In the genomic region with DNA sequence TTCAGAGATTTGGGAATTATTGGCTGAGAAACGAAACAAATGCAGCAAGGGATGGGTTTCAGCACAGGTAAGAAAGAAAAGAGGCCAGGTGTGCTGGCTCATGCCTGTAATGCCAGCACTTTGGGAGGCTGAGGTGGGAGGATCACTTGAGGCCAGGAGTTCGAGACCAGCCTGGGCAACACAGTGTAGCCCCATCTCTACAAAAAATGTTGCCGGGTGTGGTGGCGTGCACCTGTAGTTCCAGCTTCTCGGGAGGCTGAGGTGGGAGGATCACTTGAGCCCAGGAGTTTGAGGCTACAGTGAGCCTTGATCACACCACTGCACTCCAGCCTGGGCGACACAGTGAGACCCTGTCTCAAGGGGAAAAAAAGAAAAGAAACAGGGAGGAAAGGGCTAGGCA, we compare ENCODE assay signal across 17 cellular contexts. TPM values are rescaled to one million over a fixed set of nuclear protein-coding genes. Genes with fewer than 3 reads are reported as not detected.
A peak's percentile ranks its signal among the peaks of the same experiment; 100 is the strongest.
DNase-seq lines count a peak whose midpoint lies in the region; ATAC-seq, FAIRE-seq and TF ChIP-seq lines count a peak whose summit lies in the region.
"Not testable (repeated sequence)": the region's sequence is repeated elsewhere in the genome, so short reads cannot be mapped to it uniquely, and the experiment has no call there.
"Had no signal": no experiment of that assay in that cellular context is flagged by ENCODE, and none has a peak within 500 bp of the region (broad histone marks: within the 10 kb centered on the region; RNA-seq: fewer than 3 reads in every experiment).

No MANE protein-coding gene starts in this region.

- not testable (repeated sequence) for H3K36me3 Mint-ChIP-seq in activated CD8-positive, alpha-beta memory T cell treated with anti-CD3 and anti-CD28 coated beads, Interleukin-2, amount 10 ng/mL, durations not matched to agents 7 days and 5 days
- H3K36me3 Mint-ChIP-seq in brain (peaks cover 23% of the 10 kb centered on the region), endothelial cell (ENCODE audit: low read depth, unreplicated experiment) (peaks cover 52% of the 10 kb centered on the region), osteocyte (ENCODE audit: unreplicated experiment) (peaks cover 34% of the 10 kb centered on the region)

- not testable (repeated sequence) for ATAC-seq in activated CD8-positive, alpha-beta memory T cell treated with anti-CD3 and anti-CD28 coated beads, Interleukin-2, amount 10 ng/mL, durations not matched to agents 7 days and 5 days; HepG2

- H3K27me3 Mint-ChIP-seq in activated CD8-positive, alpha-beta memory T cell treated with anti-CD3 and anti-CD28 coated beads, Interleukin-2, amount 10 ng/mL, durations not matched to agents 7 days and 5 days; brain; osteocyte (ENCODE audit: unreplicated experiment): not testable (repeated sequence)
- H3K27me3 Mint-ChIP-seq in endothelial cell (ENCODE audit: unreplicated experiment): peaks cover 12% of the 10 kb centered on the region

- 94% methylated on average over 6 of the region's 6 CpGs for WGBS in HepG2 (ENCODE audit: low lambda C conversion rate)

- H3K27ac ChIP-seq in OCI-LY1 (ENCODE audit: low read depth, low read length, poor library complexity, severe bottlenecking): peak overlapping the region; percentile 65
- not testable (repeated sequence) for H3K27ac ChIP-seq in HepG2 (ENCODE audit: extremely low read length, insufficient read depth, low read length); neural cell (ENCODE audit: low read length)
- peak overlapping the region; percentile 78 for H3K27ac ChIP-seq in subcutaneous abdominal adipose tissue (ENCODE audit: low read depth, low read length)

- not testable (repeated sequence) for TF ChIP-seq RAD21 in HepG2 (CRISPR knock-in tag; IDR thresholded peaks at IDR 0.05); neural cell (conservative IDR thresholded peaks at IDR 0.05)

- H3K9me3 Mint-ChIP-seq in activated CD8-positive, alpha-beta memory T cell treated with anti-CD3 and anti-CD28 coated beads, Interleukin-2, amount 10 ng/mL, durations not matched to agents 7 days and 5 days (ENCODE audit: low read depth); brain; endothelial cell (ENCODE audit: unreplicated experiment); osteocyte (ENCODE audit: unreplicated experiment): not testable (repeated sequence)

- not testable (repeated sequence) for H2AFZ ChIP-seq in OCI-LY1 (ENCODE audit: low read length); HepG2 (ENCODE audit: low read length); neural cell (ENCODE audit: low read depth, low read length)

- TF ChIP-seq CTCF in OCI-LY1 (IDR thresholded peaks at IDR 0.05; ENCODE audit: low read length); brain (conservative IDR thresholded peaks at IDR 0.05); endothelial cell (IDR thresholded peaks at IDR 0.05; ENCODE audit: unreplicated experiment); HepG2 (CRISPR knock-in tag; IDR thresholded peaks at IDR 0.05); neural cell (IDR thresholded peaks at IDR 0.05; ENCODE audit: poor library complexity, severe bottlenecking); osteocyte (IDR thresholded peaks at IDR 0.05): not testable (repeated sequence)

- not testable (repeated sequence) for H3K4me3 Mint-ChIP-seq in activated CD8-positive, alpha-beta memory T cell treated with anti-CD3 and anti-CD28 coated beads, Interleukin-2, amount 10 ng/mL, durations not matched to agents 7 days and 5 days; brain; osteocyte (ENCODE audit: unreplicated experiment)
- peak overlapping the region; percentile 13 for H3K4me3 Mint-ChIP-seq in endothelial cell (ENCODE audit: unreplicated experiment)

- H3K36me3 ChIP-seq in OCI-LY1 (ENCODE audit: insufficient read depth, low read length): peaks cover 22% of the 10 kb centered on the region; the same call in 1 of the 2 replicates
- not testable (repeated sequence) for H3K36me3 ChIP-seq in HepG2 (replicated peaks in 1 of 2; ENCODE audit: control insufficient read depth in 1 of 2, insufficient read depth in 2 of 2, low read length in 2 of 2); neural cell (ENCODE audit: insufficient read depth, low read length); subcutaneous abdominal adipose tissue (ENCODE audit: control insufficient read depth in 5 of 5, insufficient read depth in 5 of 5, low read length in 5 of 5)

- not testable (repeated sequence) for H3K9ac ChIP-seq in OCI-LY1 (ENCODE audit: low read length); HepG2 (ENCODE audit: insufficient read depth, low read depth, low read length); neural cell (ENCODE audit: low read length); subcutaneous abdominal adipose tissue (ENCODE audit: low read length in 5 of 5)

- not testable (repeated sequence) for H3K27me3 ChIP-seq in OCI-LY1 (ENCODE audit: insufficient read depth, low read length); HepG2 (ENCODE audit: control insufficient read depth in 1 of 2, insufficient read depth in 2 of 2, low read length in 2 of 2); neural cell (ENCODE audit: insufficient read depth, low read depth, low read length); subcutaneous abdominal adipose tissue (ENCODE audit: control insufficient read depth in 5 of 5, insufficient read depth in 4 of 5, low read length in 5 of 5)

- TF ChIP-seq POLR2A in HepG2 (IDR thresholded peaks at IDR 0.05; ENCODE audit: insufficient read depth in 1 of 2, low read depth in 2 of 2, low read length in 2 of 2): not testable (repeated sequence)

- FAIRE-seq in HepG2 (lab: Jason Lieb, UNC): not testable (repeated sequence)

- TF ChIP-seq EP300 in HepG2 (IDR thresholded peaks at IDR 0.05; ENCODE audit: low read depth in 2 of 2, low read length in 2 of 2); HepG2 (CRISPR knock-in tag; IDR thresholded peaks at IDR 0.05; ENCODE audit: borderline replicate concordance); neural cell (conservative IDR thresholded peaks at IDR 0.05; ENCODE audit: poor library complexity, severe bottlenecking): not testable (repeated sequence)

- not testable (repeated sequence) for H3K9me3 ChIP-seq in OCI-LY1 (ENCODE audit: low read length); HepG2 (ENCODE audit: low read length); neural cell (ENCODE audit: low read length); subcutaneous abdominal adipose tissue (ENCODE audit: control insufficient read depth in 5 of 5, low read length in 5 of 5)

- intact Hi-C loops in HepG2 (cut with micrococcal nuclease; ENCODE audit: unreplicated experiment): not testable (repeated sequence)

- H3K79me2 ChIP-seq in OCI-LY1 (ENCODE audit: insufficient read depth, low read length); HepG2 (ENCODE audit: insufficient read depth, low read length); neural cell (replicated peaks; ENCODE audit: insufficient read depth, low read length): not testable (repeated sequence)

- not testable (repeated sequence) for H3K27ac Mint-ChIP-seq in activated CD8-positive, alpha-beta memory T cell treated with anti-CD3 and anti-CD28 coated beads, Interleukin-2, amount 10 ng/mL, durations not matched to agents 7 days and 5 days; osteocyte (ENCODE audit: unreplicated experiment)
- H3K27ac Mint-ChIP-seq in brain (peak overlapping the region in 3 of 5 experiments; percentile 7 to 83 (median 61)), endothelial cell (ENCODE audit: unreplicated experiment) (peak overlapping the region; percentile 39)

- not testable (repeated sequence) for BruUV-seq in HepG2 (replicated peaks; lab: Mats Ljungman, UMichigan)

- H3K4me1 ChIP-seq in OCI-LY1 (ENCODE audit: insufficient read depth, low read length, severe bottlenecking) (peaks cover 83% of the 10 kb centered on the region), subcutaneous abdominal adipose tissue (ENCODE audit: control insufficient read depth in 5 of 5, insufficient read depth in 5 of 5, low read length in 5 of 5) (peaks cover 2 to 70% (median 52%) of the 10 kb centered on the region in 5 donors)
- H3K4me1 ChIP-seq in HepG2 (ENCODE audit: insufficient read depth, low read length): not testable (repeated sequence)

- CTCF ChIA-PET in activated CD8-positive, alpha-beta memory T cell treated with anti-CD3 and anti-CD28 coated beads, Interleukin-2, amount 10 ng/mL, durations not matched to agents 7 days and 5 days (lab: Charles Lee); HepG2 (lab: Yijun Ruan, JAX; ENCODE audit: low intra/inter-chr PET ratio, low total read pairs): not testable (repeated sequence)

- H4K20me1 ChIP-seq in OCI-LY1 (ENCODE audit: insufficient read depth, low read length); HepG2 (ENCODE audit: insufficient read depth, low read length); neural cell (ENCODE audit: insufficient read depth): not testable (repeated sequence)

- not testable (repeated sequence) for H3K4me3 ChIP-seq in OCI-LY1 (ENCODE audit: low read depth, low read length, poor library complexity, severe bottlenecking); HepG2 (replicated peaks in 1 of 3; ENCODE audit: insufficient read depth in 1 of 3, low read depth in 2 of 3, low read length in 3 of 3); neural cell (ENCODE audit: low read length); subcutaneous abdominal adipose tissue (ENCODE audit: low read depth in 1 of 5, low read length in 5 of 5)

- peak; percentile 7 for DNase-seq in activated CD8-positive, alpha-beta memory T cell treated with anti-CD3 and anti-CD28 coated beads, Interleukin-2, amount 10 ng/mL, durations not matched to agents 7 days and 5 days
- DNase-seq in endothelial cell (ENCODE audit: low spot score); HepG2 (ENCODE audit: low spot score): not testable (repeated sequence)
- peak; percentile 17 for DNase-seq in osteocyte (ENCODE audit: extremely low spot score, unreplicated experiment)

- not testable (repeated sequence) for H3K4me2 ChIP-seq in OCI-LY1 (ENCODE audit: low read length); HepG2 (ENCODE audit: low read depth, low read length); neural cell (ENCODE audit: low read length)

- H3K4me1 Mint-ChIP-seq in activated CD8-positive, alpha-beta memory T cell treated with anti-CD3 and anti-CD28 coated beads, Interleukin-2, amount 10 ng/mL, durations not matched to agents 7 days and 5 days; endothelial cell (ENCODE audit: unreplicated experiment): not testable (repeated sequence)
- H3K4me1 Mint-ChIP-seq in brain: peaks cover 28% of the 10 kb centered on the region
- peaks cover 13% of the 10 kb centered on the region for H3K4me1 Mint-ChIP-seq in osteocyte (ENCODE audit: unreplicated experiment)

- POLR2A ChIA-PET in HepG2 (lab: Yijun Ruan, JAX): not testable (repeated sequence)

- in situ Hi-C loops in HepG2 (cut with HindIII; ENCODE audit: extremely low pct_ligation_motif_present, low pct_unique_long_range_greater_than_20kb): loop anchor here (10.0 to 25.0 kb wide), 3 partner anchors 103 to 374 kb away; no protein-coding TSS in a partner anchor

- not testable (repeated sequence) for H3K9me2 ChIP-seq in OCI-LY1 (ENCODE audit: low read depth, low read length); neural cell (ENCODE audit: insufficient read depth, low read length)

- H3F3A ChIP-seq in OCI-LY1 (ENCODE audit: insufficient read depth, low read length); neural cell (ENCODE audit: insufficient read depth, low read length, poor library complexity, severe bottlenecking): not testable (repeated sequence)

RNA-seq across cellular contexts. Expression of gene APOL5, which starts 20.2 kb away (rescaled TPM):
- not detected for total RNA-seq in activated CD8-positive, alpha-beta memory T cell treated with anti-CD3 and anti-CD28 coated beads, Interleukin-2, amount 10 ng/mL, durations not matched to agents 7 days and 5 days
- polyA plus RNA-seq in brain (ENCODE audit: insufficient read depth, low read depth, low replicate concordance) (not detected), HepG2 (2011; rRNA removed) (not detected in 2 replicates), neural cell (not detected in 2 replicates)
- total RNA-seq in endothelial cell (ENCODE audit: unreplicated experiment) (not detected), HepG2 (2016; rRNA removed; fragmentation: Illumina TruSeq; extraction: Trizol) (not detected in 2 replicates), osteocyte (not detected in 2 replicates)
- total RNA-seq in HepG2 (2016; cell fraction: cytosol; rRNA removed; fragmentation: Illumina TruSeq; extraction: Trizol; ENCODE audit: low read depth): not detected in 2 replicates
- total RNA-seq in HepG2 (2016; cell fraction: insoluble cytoplasmic fraction; rRNA removed; fragmentation: Illumina TruSeq; extraction: Trizol): not detected in 2 replicates
- total RNA-seq in HepG2 (2016; cell fraction: membrane; rRNA removed; fragmentation: Illumina TruSeq; extraction: Trizol): not detected in 2 replicates
- not detected in 2 replicates for total RNA-seq in HepG2 (2016; cell fraction: nucleus; rRNA removed; fragmentation: Illumina TruSeq; extraction: Trizol)
- not detected in 2 replicates for polyA plus RNA-seq in HepG2 (2011; cell fraction: cytosol; rRNA removed)
- not detected in 2 replicates for polyA plus RNA-seq in HepG2 (2011; cell fraction: nucleus; rRNA removed)
- not detected in 2 replicates for polyA plus RNA-seq in HepG2 (2012)
- polyA plus RNA-seq in HepG2 (2016; cell fraction: cytosol; fragmentation: Illumina TruSeq; extraction: Trizol; ENCODE audit: low read depth): not detected in 2 replicates
- polyA plus RNA-seq in HepG2 (2016; cell fraction: insoluble cytoplasmic fraction; fragmentation: Illumina TruSeq; extraction: Trizol; ENCODE audit: low read depth): not detected in 2 replicates
- polyA plus RNA-seq in HepG2 (2016; cell fraction: membrane; fragmentation: Illumina TruSeq; extraction: Trizol; ENCODE audit: low read depth): not detected in 2 replicates
- not detected in 2 replicates for polyA plus RNA-seq in HepG2 (2016; cell fraction: nucleus; fragmentation: Illumina TruSeq; extraction: Trizol; ENCODE audit: insufficient read depth, low read depth)
- polyA minus RNA-seq in HepG2 (2011; rRNA and poly(A)+ RNA removed; ENCODE audit: low replicate concordance): not detected in 2 replicates
- polyA minus RNA-seq in HepG2 (2011; cell fraction: cytosol; rRNA and poly(A)+ RNA removed): not detected in 2 replicates
- polyA minus RNA-seq in HepG2 (2011; cell fraction: nucleus; rRNA and poly(A)+ RNA removed): not detected in 2 replicates
- not detected in 2 replicates for polyA minus RNA-seq in neural cell
- total RNA-seq: A172; A673; Calu3; CD4-positive, alpha-beta memory T cell; G401; GM23338; H4; H9 had no signal
- polyA plus RNA-seq: BJ; CD4-positive, alpha-beta memory T cell; GM23338 had no signal
